Comparison of ENCODE assay signal across 1 cellular context in the genomic region with DNA sequence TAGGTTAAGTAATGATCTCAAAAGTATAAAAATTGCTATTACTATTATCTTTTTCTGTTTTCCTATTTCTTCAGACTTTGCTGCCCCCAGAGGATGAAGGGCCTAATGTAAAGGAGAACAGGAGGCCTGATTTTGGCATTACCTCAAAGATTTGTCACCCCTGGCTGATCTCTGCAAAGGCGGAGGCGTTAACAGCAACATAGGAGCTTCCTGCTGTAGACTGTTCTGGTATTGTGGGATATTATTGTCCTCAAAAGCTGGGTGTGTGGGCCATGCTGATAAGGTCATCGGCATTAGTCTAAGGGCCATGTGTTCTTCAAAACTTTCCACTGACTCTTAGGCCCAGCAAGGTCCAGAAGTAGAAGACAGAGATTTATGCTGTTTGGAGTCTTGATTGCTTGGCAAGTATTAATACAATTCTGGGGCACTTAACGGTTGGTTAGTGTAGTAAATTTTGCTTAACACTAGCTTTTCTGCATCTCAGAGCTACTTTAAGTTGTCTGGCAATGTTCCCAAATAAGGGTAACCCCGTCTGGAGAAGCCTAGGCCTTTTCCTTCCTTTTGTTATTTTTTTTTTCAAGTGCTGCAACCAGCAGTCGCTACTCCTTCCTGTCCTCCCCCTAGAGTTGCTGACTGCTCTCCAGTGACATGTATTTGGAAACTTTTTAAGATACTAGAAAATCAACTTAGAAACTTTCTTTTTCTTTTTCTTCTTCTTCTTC.
TF ChIP-seq lines count a peak whose summit lies in the region.

No MANE protein-coding gene starts in this region.

TF ChIP-seq in K562, 482 proteins besides CTCF, POLR2A, EP300 and RAD21 (continued from another document and continues in another):
- no peak for TF ChIP-seq PTRF (tag; IDR thresholded peaks at IDR 0.05)
- TF ChIP-seq FIP1L1 (IDR thresholded peaks at IDR 0.05; ENCODE audit: low read depth, low read length, poor library complexity, severe bottlenecking): no peak
- TF ChIP-seq EP400 (IDR thresholded peaks at IDR 0.05): no peak
- TF ChIP-seq NFRKB (IDR thresholded peaks at IDR 0.05; ENCODE audit: low read depth): no peak
- TF ChIP-seq SETDB1 (IDR thresholded peaks at IDR 0.05; ENCODE audit: low read length): no peak
- TF ChIP-seq PBX2 (CRISPR knock-in tag; IDR thresholded peaks at IDR 0.05; ENCODE audit: low read depth): no peak
- peak; percentile 37; the same call in 1 of the 2 replicates for TF ChIP-seq PBX2 (tag; conservative IDR thresholded peaks at IDR 0.05; ENCODE audit: low read depth)
- TF ChIP-seq PHF21A (IDR thresholded peaks at IDR 0.05; ENCODE audit: borderline replicate concordance, low read depth): peak; percentile 61
- TF ChIP-seq LEF1 (IDR thresholded peaks at IDR 0.05): no peak
- TF ChIP-seq ZNF830 (CRISPR knock-in tag; IDR thresholded peaks at IDR 0.05): no peak
- TF ChIP-seq HMGN3 (IDR thresholded peaks at IDR 0.05; ENCODE audit: borderline replicate concordance, extremely low read depth, insufficient read length, low read depth, low read length): no peak
- TF ChIP-seq ELF1 (tag; IDR thresholded peaks at IDR 0.05): no peak
- no peak for TF ChIP-seq GABPB1 (CRISPR knock-in tag; IDR thresholded peaks at IDR 0.05)
- TF ChIP-seq CBX8 (IDR thresholded peaks at IDR 0.05; ENCODE audit: borderline replicate concordance, extremely low read depth, low read depth, low read length, poor library complexity, severe bottlenecking): no peak
- no peak for TF ChIP-seq HDAC3 (IDR thresholded peaks at IDR 0.05; ENCODE audit: borderline replicate concordance, partially characterized antibody)
- no peak for TF ChIP-seq ELF4 (CRISPR knock-in tag; IDR thresholded peaks at IDR 0.05)
- TF ChIP-seq, protein P1, sequence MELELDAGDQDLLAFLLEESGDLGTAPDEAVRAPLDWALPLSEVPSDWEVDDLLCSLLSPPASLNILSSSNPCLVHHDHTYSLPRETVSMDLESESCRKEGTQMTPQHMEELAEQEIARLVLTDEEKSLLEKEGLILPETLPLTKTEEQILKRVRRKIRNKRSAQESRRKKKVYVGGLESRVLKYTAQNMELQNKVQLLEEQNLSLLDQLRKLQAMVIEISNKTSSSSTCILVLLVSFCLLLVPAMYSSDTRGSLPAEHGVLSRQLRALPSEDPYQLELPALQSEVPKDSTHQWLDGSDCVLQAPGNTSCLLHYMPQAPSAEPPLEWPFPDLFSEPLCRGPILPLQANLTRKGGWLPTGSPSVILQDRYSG (tag; conservative IDR thresholded peaks at IDR 0.05; ENCODE audit: low read depth): 0 out of 2 replicates have a peak, but pooled peaks have one; percentile 36
- TF ChIP-seq RCOR1 (IDR thresholded peaks at IDR 0.05; ENCODE audit: borderline replicate concordance in 1 of 2, low read depth in 2 of 2, low read length in 2 of 2): peak; percentile 87 to 99
- no peak for TF ChIP-seq STAG1 (CRISPR knock-in tag; IDR thresholded peaks at IDR 0.05; ENCODE audit: borderline replicate concordance)
- TF ChIP-seq E2F3 (CRISPR knock-in tag; IDR thresholded peaks at IDR 0.05): no peak
- TF ChIP-seq MTA2 (IDR thresholded peaks at IDR 0.05; ENCODE audit: low read depth): peak; percentile 58
- no peak for TF ChIP-seq SMAD1 (IDR thresholded peaks at IDR 0.05; ENCODE audit: low read depth, low read length, partially characterized antibody)
- no peak for TF ChIP-seq E2F5 (CRISPR knock-in tag; IDR thresholded peaks at IDR 0.05)
- no peak for TF ChIP-seq FOSL1 (tag; conservative IDR thresholded peaks at IDR 0.05)
- no peak for TF ChIP-seq RAD51 (IDR thresholded peaks at IDR 0.05; ENCODE audit: borderline replicate concordance, low read depth)
- TF ChIP-seq ZNF764 (CRISPR knock-in tag; IDR thresholded peaks at IDR 0.05; ENCODE audit: low read depth): no peak
- no peak for TF ChIP-seq ZKSCAN1 (IDR thresholded peaks at IDR 0.05; ENCODE audit: low read depth, low read length)
- no peak for TF ChIP-seq ZBTB9 (CRISPR knock-in tag; IDR thresholded peaks at IDR 0.05)
- TF ChIP-seq ILK (tag; IDR thresholded peaks at IDR 0.05; ENCODE audit: borderline replicate concordance, low read depth): no peak
- TF ChIP-seq ETV6 (IDR thresholded peaks at IDR 0.05; ENCODE audit: borderline replicate concordance in 1 of 2, low read depth in 2 of 2, low read length in 1 of 2): no peak
- no peak for TF ChIP-seq ETV6 (CRISPR knock-in tag; IDR thresholded peaks at IDR 0.05; ENCODE audit: borderline replicate concordance)
- no peak for TF ChIP-seq ZNF347 (CRISPR knock-in tag; IDR thresholded peaks at IDR 0.05; ENCODE audit: low read depth)
- TF ChIP-seq ZC3H8 (IDR thresholded peaks at IDR 0.05): no peak
- no peak for TF ChIP-seq U2AF1 (optimal IDR thresholded peaks at IDR 0.05; ENCODE audit: low read depth, low read length)
- no peak for TF ChIP-seq ZNF507 (tag; conservative IDR thresholded peaks at IDR 0.05)
- TF ChIP-seq HNRNPL (IDR thresholded peaks at IDR 0.05; ENCODE audit: low read depth, low read length): no peak
- no peak for TF ChIP-seq ZNF224 (CRISPR knock-in tag; IDR thresholded peaks at IDR 0.05)
- no peak for TF ChIP-seq NR3C1 (CRISPR knock-in tag; IDR thresholded peaks at IDR 0.05)
- TF ChIP-seq ZFX (CRISPR knock-in tag; IDR thresholded peaks at IDR 0.05): peak; percentile 33
- TF ChIP-seq GATA2 (CRISPR knock-in tag; IDR thresholded peaks at IDR 0.05): 0 out of 2 replicates have a peak, but pooled peaks have one; percentile 26
- TF ChIP-seq NCOR1 (IDR thresholded peaks at IDR 0.05): peak; percentile 86
- no peak for TF ChIP-seq ZNF717 (CRISPR knock-in tag; IDR thresholded peaks at IDR 0.05)
- TF ChIP-seq, protein P2, sequence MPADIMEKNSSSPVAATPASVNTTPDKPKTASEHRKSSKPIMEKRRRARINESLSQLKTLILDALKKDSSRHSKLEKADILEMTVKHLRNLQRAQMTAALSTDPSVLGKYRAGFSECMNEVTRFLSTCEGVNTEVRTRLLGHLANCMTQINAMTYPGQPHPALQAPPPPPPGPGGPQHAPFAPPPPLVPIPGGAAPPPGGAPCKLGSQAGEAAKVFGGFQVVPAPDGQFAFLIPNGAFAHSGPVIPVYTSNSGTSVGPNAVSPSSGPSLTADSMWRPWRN (IDR thresholded peaks at IDR 0.05; ENCODE audit: low read depth): 0 out of 2 replicates have a peak, but pooled peaks have one; percentile 16
- TF ChIP-seq SFPQ (IDR thresholded peaks at IDR 0.05; ENCODE audit: low read depth, low read length): no peak
- no peak for TF ChIP-seq CEBPG (CRISPR knock-in tag; IDR thresholded peaks at IDR 0.05)
- no peak for TF ChIP-seq CEBPG (tag; conservative IDR thresholded peaks at IDR 0.05 in 1 of 2, IDR thresholded peaks at IDR 0.05 in 1 of 2)
- TF ChIP-seq SLC30A9 (CRISPR knock-in tag; IDR thresholded peaks at IDR 0.05): no peak
- no peak for TF ChIP-seq KLF1 (tag; IDR thresholded peaks at IDR 0.05)
- TF ChIP-seq ZNF785 (CRISPR knock-in tag; IDR thresholded peaks at IDR 0.05): no peak
- TF ChIP-seq RBM25 (IDR thresholded peaks at IDR 0.05; ENCODE audit: low read depth, low read length, severe bottlenecking): no peak
- peak; percentile 65 for TF ChIP-seq L3MBTL2 (IDR thresholded peaks at IDR 0.05)
- TF ChIP-seq KDM1A (IDR thresholded peaks at IDR 0.05): peak; percentile 99
- TF ChIP-seq ZKSCAN8 (CRISPR knock-in tag; IDR thresholded peaks at IDR 0.05): no peak
- peak; percentile 29; the same call in 1 of the 2 replicates for TF ChIP-seq JUND (IDR thresholded peaks at IDR 0.05; ENCODE audit: borderline replicate concordance, low read depth, low read length)
- no peak for TF ChIP-seq JUND (tag; IDR thresholded peaks at IDR 0.05; ENCODE audit: borderline replicate concordance, low read depth, low read length)
- peak; percentile 93 for TF ChIP-seq SOX6 (IDR thresholded peaks at IDR 0.05)
- TF ChIP-seq ZNF24 (IDR thresholded peaks at IDR 0.05): no peak
- no peak for TF ChIP-seq ZBTB1 (CRISPR knock-in tag; IDR thresholded peaks at IDR 0.05; ENCODE audit: borderline replicate concordance, low read depth)
- TF ChIP-seq UBTF (IDR thresholded peaks at IDR 0.05; ENCODE audit: borderline replicate concordance in 1 of 2, low read depth in 2 of 2, low read length in 2 of 2): no peak
- no peak for TF ChIP-seq KHSRP (IDR thresholded peaks at IDR 0.05)
- no peak for TF ChIP-seq RFX1 (IDR thresholded peaks at IDR 0.05)
- TF ChIP-seq ZNF644 (tag; IDR thresholded peaks at IDR 0.05; ENCODE audit: low read depth): peak; percentile 46; the same call in 1 of the 2 replicates
- peak; percentile 62; the same call in 1 of the 2 replicates for TF ChIP-seq CREM (IDR thresholded peaks at IDR 0.05; ENCODE audit: low read depth)
- TF ChIP-seq POLR2AphosphoS5 (IDR thresholded peaks at IDR 0.05; ENCODE audit: control insufficient read depth, insufficient read depth, low read depth, low read length): peak; percentile 77; the same call in 1 of the 2 replicates
- TF ChIP-seq MCM2 (IDR thresholded peaks at IDR 0.05; ENCODE audit: low read depth): no peak
- no peak for TF ChIP-seq TEAD1 (CRISPR knock-in tag; IDR thresholded peaks at IDR 0.05)
- TF ChIP-seq ZNF586 (CRISPR knock-in tag; conservative IDR thresholded peaks at IDR 0.05): no peak
- no peak for TF ChIP-seq ZNF778 (CRISPR knock-in tag; IDR thresholded peaks at IDR 0.05)
- peak; percentile 88 for TF ChIP-seq KLF16 (IDR thresholded peaks at IDR 0.05)
- TF ChIP-seq FUS (optimal IDR thresholded peaks at IDR 0.05; ENCODE audit: low read depth, low read length): no peak
- no peak for TF ChIP-seq TAF1 (IDR thresholded peaks at IDR 0.05; ENCODE audit: control insufficient read depth, extremely low read depth, insufficient read depth, low read length, severe bottlenecking)
- no peak for TF ChIP-seq BACH1 (tag; IDR thresholded peaks at IDR 0.05)
